In the genomic region with DNA sequence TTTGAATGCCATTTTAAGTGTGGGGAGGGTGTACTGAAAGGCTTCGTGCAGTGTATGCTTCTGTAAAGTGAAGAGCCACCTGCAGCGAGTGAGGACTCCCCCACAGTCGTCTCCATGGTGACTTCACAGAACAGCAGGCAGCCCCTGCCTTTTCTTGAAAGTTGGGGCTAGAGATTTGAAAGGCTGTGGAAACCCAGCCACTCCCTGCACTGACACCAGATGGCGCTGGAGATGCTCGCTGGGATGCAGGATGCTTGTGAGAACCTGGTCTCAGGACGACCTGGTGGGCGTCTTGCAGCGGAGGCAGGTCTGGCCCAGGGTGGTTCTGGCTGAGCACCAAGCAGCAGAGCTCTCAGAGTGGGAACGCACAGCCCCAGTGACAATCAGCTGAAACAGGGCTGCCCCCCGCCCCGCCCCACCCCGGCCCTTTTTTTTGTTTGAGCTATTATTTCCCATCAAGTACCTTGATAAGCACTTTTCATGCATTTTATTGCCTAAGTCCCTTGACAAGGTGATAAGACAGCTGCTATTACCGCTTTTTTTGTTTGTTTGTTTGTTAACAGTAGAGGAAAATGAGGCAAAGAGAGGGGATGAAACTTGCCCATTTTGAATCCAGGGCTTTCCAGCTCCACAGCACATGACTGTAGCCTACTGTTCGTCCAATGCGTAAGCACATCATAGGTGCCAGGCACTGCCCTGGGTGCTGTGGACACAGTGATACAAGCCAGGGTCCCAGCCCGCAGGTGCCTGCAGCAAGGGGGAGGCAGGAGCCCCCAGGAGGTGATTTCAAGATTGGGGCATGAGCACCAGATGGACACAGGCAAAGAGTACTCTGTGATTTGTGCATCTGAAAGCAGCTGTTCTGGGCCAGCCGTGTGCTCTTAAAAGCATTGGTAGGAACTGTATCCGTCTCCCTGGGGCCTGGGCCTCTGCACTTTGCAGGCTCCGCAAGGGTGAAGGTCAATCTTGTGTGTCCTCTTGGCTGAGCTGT, we compare ENCODE assay signal across 8 cellular contexts.
DNase-seq lines count a peak whose midpoint lies in the region; ATAC-seq and TF ChIP-seq lines count a peak whose summit lies in the region.

No MANE protein-coding gene starts in this region.

- H3K36me3 ChIP-seq in effector memory CD4-positive, alpha-beta T cell (ENCODE audit: control insufficient read depth, insufficient read depth, low read length) = no peaks in the 10 kb centered on the region

- ATAC-seq in GM21526 (IDR thresholded peaks at IDR 0.05; ENCODE audit: low FRiP score, unreplicated experiment) = no peak

- H3K27ac ChIP-seq in effector memory CD4-positive, alpha-beta T cell (ENCODE audit: insufficient read depth, low read length, poor library complexity, severe bottlenecking) = no peak overlapping the region

- no peaks in the 10 kb centered on the region for H3K27me3 Mint-ChIP-seq in neural crest cell (ENCODE audit: low read depth)

- TF ChIP-seq CTCF in GM12872 (IDR thresholded peaks at IDR 0.05; ENCODE audit: insufficient read depth, low read depth, low read length) (peak; percentile 97), fibroblast of mammary gland (conservative IDR thresholded peaks at IDR 0.05; ENCODE audit: control insufficient read depth, insufficient read depth, low read depth, low read length) (peak; percentile 80), neural crest cell (conservative IDR thresholded peaks at IDR 0.05) (peak; percentile 86)

- H3K9me3 ChIP-seq in effector memory CD4-positive, alpha-beta T cell (ENCODE audit: control insufficient read depth, low read length) = no peaks in the 10 kb centered on the region

- no peak overlapping the region for H3K4me3 Mint-ChIP-seq in neural crest cell

- peak overlapping the region; percentile 67 for H3K27ac Mint-ChIP-seq in neural crest cell (ENCODE audit: unreplicated experiment)

- no peaks in the 10 kb centered on the region for H3K4me1 ChIP-seq in effector memory CD4-positive, alpha-beta T cell (ENCODE audit: control insufficient read depth, insufficient read depth, low read length, poor library complexity, severe bottlenecking)

- DNase-seq in AG08396 (ENCODE audit: low spot score) = peak; percentile 66
- peak; percentile 82 for DNase-seq in NCI-H1105 treated with DMSO at 0.1 percent for 48 hours (lab: John Stamatoyannopoulos, UW)
- DNase-seq in UCSD-AML1 (lab: John Stamatoyannopoulos, UW; ENCODE audit: unreplicated experiment) = peak; percentile 28
- DNase-seq in fibroblast of mammary gland (ENCODE audit: low read depth) = peak; percentile 32
- peak; percentile 78 for DNase-seq in neural crest cell (ENCODE audit: low read depth, low spot score)
- no peak for DNase-seq in effector memory CD4-positive, alpha-beta T cell

- H3K4me3 ChIP-seq in fibroblast of mammary gland (ENCODE audit: control insufficient read depth, low read depth, low read length) = no peak overlapping the region
- H3K4me3 ChIP-seq in effector memory CD4-positive, alpha-beta T cell (ENCODE audit: insufficient read depth, low read depth, low read length, poor library complexity, severe bottlenecking) = no peak overlapping the region

- no peaks in the 10 kb centered on the region for H3K36me3 Mint-ChIP-seq in neural crest cell (ENCODE audit: low read depth)

- no peaks in the 10 kb centered on the region for H3K27me3 ChIP-seq in effector memory CD4-positive, alpha-beta T cell (replicated peaks; ENCODE audit: control insufficient read depth, insufficient read depth, low read length, poor library complexity, severe bottlenecking)

- H3K9me3 Mint-ChIP-seq in neural crest cell = no peaks in the 10 kb centered on the region

- peaks cover 52% of the 10 kb centered on the region for H3K4me1 Mint-ChIP-seq in neural crest cell

Comparison
In these comparisons a context has a peak if more than half of its experiments do, and no peak if none do; other contexts are left out.
1. DNase-seq: peak in AG08396 (single experiment), NCI-H1105 treated with DMSO at 0.1 percent for 48 hours (single experiment), UCSD-AML1 (single experiment), fibroblast of mammary gland (single experiment) and neural crest cell (single experiment); none in effector memory CD4-positive, alpha-beta T cell (0 of 3).
2. Peak in every context shown above with its lines, with median percentiles within 50 percentile points of each other: CTCF ChIP-seq.